Comparison of ENCODE assay signal across 18 cellular contexts in the genomic region with DNA sequence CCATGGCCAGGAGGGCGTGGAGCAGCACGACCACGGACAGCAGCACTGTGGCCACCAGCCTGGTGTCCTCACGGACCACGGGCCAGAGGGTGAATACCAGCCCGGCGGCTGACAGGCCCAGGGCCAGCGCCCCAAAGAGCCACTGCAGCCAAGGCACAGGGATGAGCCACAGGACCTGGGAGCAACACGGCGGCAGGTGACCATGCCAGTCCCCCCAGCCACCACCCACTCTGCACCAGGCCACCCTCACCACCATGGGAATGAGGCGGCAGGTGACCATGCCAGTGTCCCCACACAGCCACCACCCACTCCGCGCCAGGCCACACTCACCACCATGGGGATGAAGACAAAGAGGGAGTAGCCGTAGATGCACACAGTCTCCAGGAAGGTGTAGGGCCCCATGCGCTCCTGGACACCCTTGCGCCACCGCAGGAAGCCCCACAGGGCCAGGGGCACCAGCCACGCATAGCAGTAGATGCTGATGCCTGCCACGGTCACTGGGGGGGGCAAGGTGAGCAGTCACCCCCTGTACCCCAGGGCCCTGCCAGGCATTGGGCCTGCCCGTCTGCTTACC.
"Had no signal": no experiment of that assay in that cellular context is flagged by ENCODE, and none has a peak within 500 bp of the region (broad histone marks: within the 10 kb centered on the region; RNA-seq: fewer than 3 reads in every experiment).

No MANE protein-coding gene starts in this region.

- H3K79me2 ChIP-seq: parathyroid adenoma had no signal

- FAIRE-seq: astrocyte had no signal

- H3K4me2 ChIP-seq: smooth muscle cell had no signal

- H3K27me3 ChIP-seq: breast epithelium, esophagus squamous epithelium, neutrophil, stomach had no signal

- H3K36me3 ChIP-seq: breast epithelium had no signal

- ATAC-seq: effector memory CD8-positive, alpha-beta T cell; natural killer cell; sciatic nerve; stimulated activated effector memory CD8-positive, alpha-beta T cell treated with anti-CD3 and anti-CD28 coated beads, Interleukin-12 subunit alpha, Interleukin-12 subunit beta, amount 100 ng/mL, for 72 hours had no signal

- H3K9me3 ChIP-seq: breast epithelium, esophagus squamous epithelium, neutrophil, stomach had no signal

- H3K9ac ChIP-seq: parathyroid adenoma had no signal

- H2AFZ ChIP-seq: parathyroid adenoma had no signal

- H3K4me3 ChIP-seq: breast epithelium, esophagus squamous epithelium, smooth muscle cell, stomach had no signal

- DNase-seq: activated CD4-positive, CD25-positive, alpha-beta regulatory T cell treated with anti-CD3 and anti-CD28 coated beads, Interleukin-2, amount 50 U/mL, for 72 hours; activated gamma-delta T cell; cerebellar nuclear complex; dermis blood vessel endothelial cell; effector memory CD8-positive, alpha-beta T cell; esophagus squamous epithelium; mesendoderm; natural killer cell; stimulated activated CD4-positive, alpha-beta T cell treated with anti-CD3 and anti-CD28 coated beads, Interleukin-4, amount 100 ng/mL, for 1 hour; stomach; T1000 had no signal

- H3K27ac ChIP-seq: esophagus squamous epithelium, neutrophil, parathyroid adenoma, stomach had no signal
